In the genomic region with DNA sequence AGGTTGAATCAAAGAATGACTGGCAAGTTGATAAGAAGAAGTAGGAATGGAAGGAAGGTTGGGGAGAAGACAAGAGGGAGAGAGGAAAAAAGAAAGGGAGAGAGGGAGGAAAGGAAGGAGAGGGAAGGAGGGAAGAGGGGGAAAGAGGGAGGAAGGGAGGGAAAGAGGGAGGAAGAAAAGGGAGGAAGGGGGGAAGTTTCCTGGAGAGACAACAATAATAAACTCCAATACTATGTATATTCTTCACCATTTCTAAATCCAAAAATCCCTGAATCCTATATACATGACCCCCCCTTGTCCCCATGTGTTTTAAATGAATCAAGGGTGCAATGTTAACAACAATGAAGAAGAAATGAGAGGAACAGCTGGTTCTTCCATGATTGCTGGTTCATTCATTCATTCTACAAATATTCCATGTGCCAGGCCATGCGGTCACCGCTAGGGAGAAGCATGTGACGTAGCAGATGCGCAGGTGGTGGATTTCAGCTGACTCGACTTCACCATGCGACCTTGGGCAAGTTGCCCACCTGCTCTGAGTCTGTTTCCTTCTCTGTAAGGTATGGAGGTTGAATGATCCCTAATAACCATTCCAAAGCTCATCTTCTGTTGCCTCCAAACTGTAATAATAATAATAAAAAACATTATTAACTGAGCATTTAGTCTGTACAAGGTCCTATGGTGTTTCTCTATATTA, we compare ENCODE assay signal across 23 cellular contexts.
"Had no signal": no experiment of that assay in that cellular context is flagged by ENCODE, and none has a peak within 500 bp of the region (broad histone marks: within the 10 kb centered on the region; RNA-seq: fewer than 3 reads in every experiment).

No MANE protein-coding gene starts in this region.

- H3K4me2 ChIP-seq: hepatocyte had no signal

- DNase-seq: dermis blood vessel endothelial cell; dorsolateral prefrontal cortex; effector CD4-positive, alpha-beta T cell; effector memory CD4-positive, alpha-beta T cell; foreskin keratinocyte; heart left ventricle; hypothalamus; immature natural killer cell; left cardiac atrium; left lung; left ventricle myocardium superior; lower lobe of right lung; mesenchymal stem cell; mucosa of descending colon had no signal

- H3K79me2 ChIP-seq: hepatocyte had no signal

- H3K27ac Mint-ChIP-seq: immature natural killer cell, mesothelial cell of epicardium had no signal

- H3K36me3 Mint-ChIP-seq: immature natural killer cell, mesothelial cell of epicardium had no signal

- H3K36me3 ChIP-seq: esophagus muscularis mucosa, gastroesophageal sphincter, heart left ventricle, left lung, lower lobe of right lung had no signal

- FAIRE-seq: colon, endothelial cell of umbilical vein, frontal cortex, keratinocyte had no signal

- H3K4me1 ChIP-seq: foreskin keratinocyte had no signal

- H3K4me1 Mint-ChIP-seq: immature natural killer cell had no signal

- ATAC-seq: foreskin keratinocyte, gastroesophageal sphincter, heart left ventricle, left cardiac atrium, left lung, left ventricle myocardium superior, lower lobe of right lung, mucosa of descending colon had no signal

- H2AFZ ChIP-seq: hepatocyte had no signal

- H3K27ac ChIP-seq: coronary artery, dorsolateral prefrontal cortex, esophagus muscularis mucosa, foreskin keratinocyte, gastroesophageal sphincter, heart left ventricle, hepatocyte, left lung, lower lobe of right lung had no signal

- H3K4me3 Mint-ChIP-seq: immature natural killer cell, mesothelial cell of epicardium had no signal

- H3K9me3 ChIP-seq: esophagus muscularis mucosa, gastroesophageal sphincter, heart left ventricle, left lung, lower lobe of right lung, mucosa of descending colon had no signal

- H3K9me3 Mint-ChIP-seq: mesothelial cell of epicardium had no signal

- H3K4me3 ChIP-seq: coronary artery, dorsolateral prefrontal cortex, esophagus muscularis mucosa, gastroesophageal sphincter, heart left ventricle, hepatocyte, left lung, lower lobe of right lung, mucosa of descending colon had no signal
